Comparison of ENCODE assay signal across 23 cellular contexts in genomic region chr5:145260670-145261069, GRCh38.
"Had no signal": no experiment of that assay in that cellular context is flagged by ENCODE, and none has a peak within 500 bp of the region (broad histone marks: within the 10 kb centered on the region; RNA-seq: fewer than 3 reads in every experiment).

No MANE protein-coding gene starts in this region.

- H3K9me3 ChIP-seq: SJSA1 had no signal

- DNase-seq: IMR-90, Karpas-422, KG1, MG63, NCI-H1092 treated with DMSO at 0.1 percent for 48 hours, NCI-H1436, NCI-H187, NCI-H2029, NCI-H2081 treated with DMSO at 0.1 percent for 48 hours, NCI-H2171, NCI-H226, NCI-H446, NCI-H510A, NCI-H524 treated with DMSO at 0.1 percent for 48 hours, NCI-H69, NCI-H774, Right ventricle myocardium superior, RPMI8226, SIG-M5 had no signal

- ATAC-seq: HepG2 had no signal

- H3K27me3 ChIP-seq: MG63, SJSA1 had no signal

- FAIRE-seq: HepG2, RCC 7860 had no signal

- H3K36me3 ChIP-seq: MG63, SJSA1 had no signal

- H3K27ac ChIP-seq: SJSA1, SK-N-MC had no signal

- H3K4me1 ChIP-seq: SJSA1 had no signal

- H3K4me3 ChIP-seq: MG63, SJSA1, SK-N-MC had no signal
